ENCODE assay signal across 8 cellular contexts in the genomic region with DNA sequence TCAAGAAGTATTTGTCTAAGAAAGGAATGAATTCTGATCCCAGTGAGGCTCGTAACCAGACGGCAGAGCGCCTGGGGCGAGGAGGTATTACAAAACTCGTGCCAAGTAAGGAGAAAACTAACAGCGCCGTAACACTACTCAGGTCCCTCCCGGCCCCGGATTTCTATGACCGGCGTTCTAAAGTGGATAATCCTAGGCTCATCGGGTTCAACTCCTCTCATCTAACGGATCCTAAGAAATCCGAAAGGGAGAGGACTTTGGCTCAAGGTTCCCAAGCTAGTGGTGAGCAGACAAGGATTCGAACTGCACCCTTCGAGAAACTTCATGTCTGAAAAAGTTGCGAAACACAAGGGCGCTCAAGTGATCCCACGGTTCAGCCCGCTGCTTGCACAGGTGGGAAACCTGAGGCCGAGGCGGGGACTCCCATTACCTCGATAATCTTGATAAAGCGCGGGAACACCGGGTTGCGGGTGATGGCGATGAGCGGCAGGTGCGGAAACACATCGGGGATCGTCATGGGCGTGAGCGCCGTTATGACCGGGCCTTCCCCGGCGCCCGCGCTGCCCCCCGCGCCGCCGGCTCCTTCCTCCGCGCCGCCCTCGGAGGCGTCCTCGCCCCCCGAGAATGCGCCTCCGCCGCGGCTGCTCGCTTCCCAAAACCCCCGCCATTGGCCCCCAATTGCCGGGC. TPM values are rescaled to one million over a fixed set of nuclear protein-coding genes. Genes with fewer than 3 reads are reported as not detected.
DNase-seq lines count a peak whose midpoint lies in the region.

No MANE protein-coding gene starts in this region.

- H3K9me3 ChIP-seq in HUES6 (ENCODE audit: control insufficient read depth, insufficient read depth, low read depth, low read length) (no peaks in the 10 kb centered on the region), skeletal muscle tissue (ENCODE audit: control insufficient read depth in 3 of 3, low read length in 3 of 3) (no peaks in the 10 kb centered on the region)

- H3K4me1 ChIP-seq in HUES6 (ENCODE audit: control insufficient read depth, insufficient read depth, low read length) (peaks cover 7% of the 10 kb centered on the region; the same call in 1 of the 2 replicates), skeletal muscle tissue (ENCODE audit: control insufficient read depth in 3 of 3, insufficient read depth in 3 of 3, low read length in 3 of 3) (peaks cover 23 to 33% (median 26%) of the 10 kb centered on the region in 3 donors)

- H3K27me3 ChIP-seq in HUES6 (ENCODE audit: control insufficient read depth, insufficient read depth, low read length) (no peaks in the 10 kb centered on the region), skeletal muscle tissue (ENCODE audit: control insufficient read depth in 3 of 3, insufficient read depth in 3 of 3, low read length in 3 of 3) (no peaks in the 10 kb centered on the region)

- H3K27ac ChIP-seq in HUES6 (ENCODE audit: low read depth, low read length): peak overlapping the region; percentile 95
- peak overlapping the region; percentile 95 for H3K27ac ChIP-seq in skeletal muscle tissue (ENCODE audit: low read depth, low read length)

- peaks cover 26% of the 10 kb centered on the region for H3K4me1 Mint-ChIP-seq in activated naive CD8-positive, alpha-beta T cell (ENCODE audit: low read depth)

- peak; percentile 31 for DNase-seq in SIG-M5 treated with dmso at 0.1 percent for 504 hours (lab: John Stamatoyannopoulos, UW; ENCODE audit: unreplicated experiment)
- DNase-seq in SIG-M5 (lab: John Stamatoyannopoulos, UW): no peak
- DNase-seq in 8988T: no peak
- no peak for DNase-seq in AG08395 (ENCODE audit: low spot score)

- H3K9ac ChIP-seq in HUES6 (ENCODE audit: low read length): peak overlapping the region; percentile 93
- H3K9ac ChIP-seq in skeletal muscle tissue (ENCODE audit: low read depth in 1 of 3, low read length in 3 of 3): peak overlapping the region; percentile 93 to 94 (median 94)

- no peaks in the 10 kb centered on the region for H3K9me3 Mint-ChIP-seq in activated naive CD8-positive, alpha-beta T cell (ENCODE audit: low read depth)

- H3K27ac Mint-ChIP-seq in activated naive CD8-positive, alpha-beta T cell: peak overlapping the region; percentile 97

- peak overlapping the region; percentile 97 for H3K4me3 Mint-ChIP-seq in activated naive CD8-positive, alpha-beta T cell

- H3K4me3 ChIP-seq in HUES6 (ENCODE audit: low read depth, low read length): peak overlapping the region; percentile 79
- peak overlapping the region; percentile 98 for H3K4me3 ChIP-seq in iPS-11a (ENCODE audit: low read depth, low read length)
- H3K4me3 ChIP-seq in skeletal muscle tissue (ENCODE audit: low read length in 3 of 3): peak overlapping the region; percentile 96 to 99 (median 97)

- H3K36me3 Mint-ChIP-seq in activated naive CD8-positive, alpha-beta T cell: peaks cover 11% of the 10 kb centered on the region

- H3K36me3 ChIP-seq in HUES6 (ENCODE audit: control insufficient read depth, insufficient read depth, low read length): peaks cover 19% of the 10 kb centered on the region
- peaks cover 0 to 5% (median 4%) of the 10 kb centered on the region in 3 donors for H3K36me3 ChIP-seq in skeletal muscle tissue (ENCODE audit: control insufficient read depth in 3 of 3, insufficient read depth in 3 of 3, low read length in 3 of 3)

- no peaks in the 10 kb centered on the region for H3K27me3 Mint-ChIP-seq in activated naive CD8-positive, alpha-beta T cell

RNA-seq across cellular contexts. Expression of gene LONP1, which starts 0.5 kb away (rescaled TPM):
- total RNA-seq in skeletal muscle tissue: 37.1 TPM

RNA-seq across cellular contexts. Expression of gene CATSPERD, which starts 1.0 kb away (rescaled TPM):
- total RNA-seq in skeletal muscle tissue: not detected

RNA-seq across cellular contexts. Expression of gene RPL36, which starts 29.3 kb away (rescaled TPM):
- 634 TPM for total RNA-seq in skeletal muscle tissue

RNA-seq across cellular contexts. Expression of gene HSD11B1L, which starts 38.6 kb away (rescaled TPM):
- total RNA-seq in skeletal muscle tissue: 4.7 TPM

RNA-seq across cellular contexts. Expression of gene MICOS13, which starts 39.1 kb away (rescaled TPM):
- 43.3 TPM for total RNA-seq in skeletal muscle tissue
